15 cellular contexts compared by ENCODE assay signal in the genomic region with DNA sequence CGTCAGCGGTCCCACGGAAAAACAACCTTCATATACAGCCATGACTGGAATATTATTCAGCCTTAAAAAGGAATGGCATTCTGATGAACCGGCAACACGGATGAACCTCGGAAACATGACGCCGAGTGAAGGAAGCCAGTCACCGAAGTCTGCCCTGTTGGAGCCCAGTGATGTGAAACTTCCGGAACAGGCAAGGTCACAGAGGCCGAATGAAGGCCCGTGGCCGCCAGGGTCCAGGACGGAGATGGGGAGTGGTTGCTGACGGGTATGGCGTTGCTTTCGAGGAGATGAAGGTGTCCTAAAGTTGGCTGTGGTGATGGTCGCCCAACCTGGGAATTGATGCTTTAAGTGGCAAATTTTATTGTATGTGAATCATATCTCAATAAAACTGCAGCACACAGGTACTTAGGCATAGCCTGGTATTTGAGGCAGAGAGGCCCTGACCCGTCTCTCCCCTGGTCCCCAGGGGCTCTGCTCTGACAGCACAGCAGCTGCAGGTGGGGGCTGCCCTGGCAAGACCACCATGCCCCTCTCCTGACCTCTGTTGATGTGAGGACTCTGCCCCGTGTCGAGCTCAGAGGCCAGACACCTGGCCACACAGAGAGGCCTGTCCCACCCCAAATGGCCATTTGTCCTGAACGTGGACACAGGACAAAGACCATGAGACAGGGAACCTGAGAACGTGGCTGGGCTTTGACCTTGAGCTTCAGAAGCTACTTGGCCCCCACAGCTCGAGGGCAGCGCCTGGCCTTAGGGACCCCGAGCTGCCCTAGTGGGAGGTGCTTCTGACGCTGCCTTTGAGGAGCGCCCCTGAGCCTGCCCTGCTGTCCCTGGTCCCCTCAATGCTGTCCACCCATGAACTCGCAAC.
"Had no signal": no experiment of that assay in that cellular context is flagged by ENCODE, and none has a peak within 500 bp of the region (broad histone marks: within the 10 kb centered on the region; RNA-seq: fewer than 3 reads in every experiment).

No MANE protein-coding gene starts in this region.

- H3K27ac ChIP-seq: dorsolateral prefrontal cortex, hepatocyte, sigmoid colon, skin epidermis, suprapubic skin, thyroid gland, uterus had no signal

- DNase-seq: cortex of kidney; effector CD8-positive, alpha-beta T cell; foreskin melanocyte; mammary epithelial cell; stimulated activated CD4-positive, alpha-beta T cell treated with anti-CD3 and anti-CD28 coated beads, Interleukin-12 subunit alpha, Interleukin-12 subunit beta, amount 100 ng/mL, for 4 hours; stimulated activated naive CD4-positive, alpha-beta T cell treated with Interleukin-2 at 50 U/mL for 16 hours; thyroid gland; uterus had no signal

- H3K4me3 ChIP-seq: dorsolateral prefrontal cortex, hepatocyte, sigmoid colon, skin epidermis, suprapubic skin, thyroid gland, uterus had no signal

- H3K36me3 ChIP-seq: sigmoid colon, suprapubic skin, thyroid gland, uterus had no signal

- H3K4me2 ChIP-seq: hepatocyte had no signal

- ATAC-seq: left colon; naive thymus-derived CD8-positive, alpha-beta T cell had no signal

- H3K27me3 ChIP-seq: dorsolateral prefrontal cortex, hepatocyte, sigmoid colon, suprapubic skin, thyroid gland, uterus had no signal

- H3K9me3 ChIP-seq: sigmoid colon, suprapubic skin, thyroid gland, uterus had no signal

- H2AFZ ChIP-seq: hepatocyte had no signal

- H3K4me1 ChIP-seq: sigmoid colon, suprapubic skin, thyroid gland, uterus had no signal
